1 cellular context compared by ENCODE assay signal in genomic region chr12:49415426-49416040, GRCh38.
TF ChIP-seq lines count a peak whose summit lies in the region.

No MANE protein-coding gene starts in this region.

TF ChIP-seq in HEK293, 187 proteins besides CTCF, POLR2A, EP300 and RAD21 (continued from another document):
- TF ChIP-seq ZNF664 (tag by site-specific recombination; IDR thresholded peaks at IDR 0.05) (no peak), ZNF629 (tag by site-specific recombination; IDR thresholded peaks at IDR 0.05) (no peak), ZNF558 (tag by site-specific recombination; IDR thresholded peaks at IDR 0.05) (0 out of 2 replicates have a peak, but pooled peaks have one; percentile 13), ZFHX2 (tag by site-specific recombination; conservative IDR thresholded peaks at IDR 0.05) (no peak), PRDM6 (tag by site-specific recombination; IDR thresholded peaks at IDR 0.05) (peak; percentile 90), ZNF785 (tag by site-specific recombination; IDR thresholded peaks at IDR 0.05) (no peak), ZNF140 (tag by site-specific recombination; IDR thresholded peaks at IDR 0.05) (no peak), ELK4 (IDR thresholded peaks at IDR 0.05; ENCODE audit: borderline replicate concordance, low read depth, low read length) (no peak), ZNF776 (tag by site-specific recombination; IDR thresholded peaks at IDR 0.05; ENCODE audit: borderline replicate concordance) (no peak), ZBTB49 (tag by site-specific recombination; IDR thresholded peaks at IDR 0.05; ENCODE audit: low read depth) (no peak), SALL2 (tag by site-specific recombination; IDR thresholded peaks at IDR 0.05; ENCODE audit: borderline replicate concordance) (no peak), ZNF645 (tag by site-specific recombination; IDR thresholded peaks at IDR 0.05) (no peak), AEBP2 (tag by site-specific recombination; IDR thresholded peaks at IDR 0.05; ENCODE audit: borderline replicate concordance) (no peak), OSR2 (tag by site-specific recombination; IDR thresholded peaks at IDR 0.05) (peak; percentile 52), RBAK (tag by site-specific recombination; IDR thresholded peaks at IDR 0.05) (no peak), ZNF48 (tag by site-specific recombination; IDR thresholded peaks at IDR 0.05) (no peak), ZNF37A (tag by site-specific recombination; IDR thresholded peaks at IDR 0.05) (no peak), ZNF362 (tag by site-specific recombination; IDR thresholded peaks at IDR 0.05) (0 out of 2 replicates have a peak, but pooled peaks have one; percentile 32), SP7 (tag by site-specific recombination; IDR thresholded peaks at IDR 0.05) (peak; percentile 51; the same call in 1 of the 2 replicates), ZNF777 (tag by site-specific recombination; IDR thresholded peaks at IDR 0.05; ENCODE audit: borderline replicate concordance) (no peak), BCL11B (tag by site-specific recombination; IDR thresholded peaks at IDR 0.05; ENCODE audit: low read depth) (no peak), ZNF843 (tag by site-specific recombination; IDR thresholded peaks at IDR 0.05) (no peak), GLI2 (tag by site-specific recombination; IDR thresholded peaks at IDR 0.05; ENCODE audit: borderline replicate concordance, low read depth) (no peak)
